In the genomic region with DNA sequence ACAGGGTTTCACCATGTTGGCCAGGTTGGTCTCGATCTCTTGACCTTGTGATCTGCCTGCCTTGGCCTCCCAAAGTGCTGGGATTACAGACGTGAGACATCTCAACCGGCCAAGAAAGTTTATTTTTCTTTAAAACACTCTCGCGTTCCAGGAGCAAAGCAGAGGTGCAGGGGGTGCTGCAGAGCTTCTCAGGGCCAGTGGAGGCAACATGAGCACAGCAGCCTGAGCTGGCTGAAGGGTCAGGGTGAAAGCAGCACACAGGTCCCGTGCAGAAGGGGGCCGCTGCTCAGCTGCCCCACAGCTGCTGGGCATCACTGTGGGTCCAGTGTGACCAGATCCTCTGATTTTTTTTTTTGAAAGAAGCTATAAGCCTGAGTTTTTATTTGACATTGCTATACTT, we compare ENCODE assay signal across 1 cellular context.
TF ChIP-seq lines count a peak whose summit lies in the region.

No MANE protein-coding gene starts in this region.

TF ChIP-seq in SK-N-SH, 30 proteins besides CTCF, POLR2A, EP300 and RAD21:
- TF ChIP-seq FOXJ3 (CRISPR knock-in tag; IDR thresholded peaks at IDR 0.05) (no peak), FOSL2 (IDR thresholded peaks at IDR 0.05; ENCODE audit: borderline replicate concordance, low read depth) (no peak), NRF1 (IDR thresholded peaks at IDR 0.05; ENCODE audit: low read depth, low read length) (no peak), TCF12 (IDR thresholded peaks at IDR 0.05) (no peak), TAF1 (IDR thresholded peaks at IDR 0.05; ENCODE audit: borderline replicate concordance, low read depth, low read length) (no peak), POLR2AphosphoS5 (IDR thresholded peaks at IDR 0.05; ENCODE audit: low read depth, low read length) (no peak), EZH2phosphoT487 (IDR thresholded peaks at IDR 0.05; ENCODE audit: borderline replicate concordance, low read depth) (no peak)
- TF ChIP-seq, protein P1, sequence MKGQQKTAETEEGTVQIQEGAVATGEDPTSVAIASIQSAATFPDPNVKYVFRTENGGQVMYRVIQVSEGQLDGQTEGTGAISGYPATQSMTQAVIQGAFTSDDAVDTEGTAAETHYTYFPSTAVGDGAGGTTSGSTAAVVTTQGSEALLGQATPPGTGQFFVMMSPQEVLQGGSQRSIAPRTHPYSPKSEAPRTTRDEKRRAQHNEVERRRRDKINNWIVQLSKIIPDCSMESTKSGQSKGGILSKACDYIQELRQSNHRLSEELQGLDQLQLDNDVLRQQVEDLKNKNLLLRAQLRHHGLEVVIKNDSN (IDR thresholded peaks at IDR 0.05; ENCODE audit: borderline replicate concordance, low read depth), result no peak
- TF ChIP-seq, protein P2, sequence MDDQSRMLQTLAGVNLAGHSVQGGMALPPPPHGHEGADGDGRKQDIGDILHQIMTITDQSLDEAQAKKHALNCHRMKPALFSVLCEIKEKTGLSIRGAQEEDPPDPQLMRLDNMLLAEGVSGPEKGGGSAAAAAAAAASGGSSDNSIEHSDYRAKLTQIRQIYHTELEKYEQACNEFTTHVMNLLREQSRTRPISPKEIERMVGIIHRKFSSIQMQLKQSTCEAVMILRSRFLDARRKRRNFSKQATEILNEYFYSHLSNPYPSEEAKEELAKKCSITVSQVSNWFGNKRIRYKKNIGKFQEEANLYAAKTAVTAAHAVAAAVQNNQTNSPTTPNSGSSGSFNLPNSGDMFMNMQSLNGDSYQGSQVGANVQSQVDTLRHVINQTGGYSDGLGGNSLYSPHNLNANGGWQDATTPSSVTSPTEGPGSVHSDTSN (IDR thresholded peaks at IDR 0.05), result no peak
- TF ChIP-seq, protein P3, sequence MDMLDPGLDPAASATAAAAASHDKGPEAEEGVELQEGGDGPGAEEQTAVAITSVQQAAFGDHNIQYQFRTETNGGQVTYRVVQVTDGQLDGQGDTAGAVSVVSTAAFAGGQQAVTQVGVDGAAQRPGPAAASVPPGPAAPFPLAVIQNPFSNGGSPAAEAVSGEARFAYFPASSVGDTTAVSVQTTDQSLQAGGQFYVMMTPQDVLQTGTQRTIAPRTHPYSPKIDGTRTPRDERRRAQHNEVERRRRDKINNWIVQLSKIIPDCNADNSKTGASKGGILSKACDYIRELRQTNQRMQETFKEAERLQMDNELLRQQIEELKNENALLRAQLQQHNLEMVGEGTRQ (IDR thresholded peaks at IDR 0.05; ENCODE audit: borderline replicate concordance, low read depth, low read length), result no peak
